In genomic region chr7:152144557-152145245, GRCh38 we compare ENCODE assay signal across 18 cellular contexts.
DNase-seq lines count a peak whose midpoint lies in the region; ATAC-seq and TF ChIP-seq lines count a peak whose summit lies in the region.
"Had no signal": no experiment of that assay in that cellular context is flagged by ENCODE, and none has a peak within 500 bp of the region (broad histone marks: within the 10 kb centered on the region; RNA-seq: fewer than 3 reads in every experiment).

No MANE protein-coding gene starts in this region.

- H3K9me3 ChIP-seq in effector memory CD4-positive, alpha-beta T cell (ENCODE audit: control insufficient read depth, low read length), result no peaks in the 10 kb centered on the region
- H3K9me3 ChIP-seq: ascending aorta, left lung, vagina had no signal

- no peak for TF ChIP-seq CTCF in VCaP (conservative IDR thresholded peaks at IDR 0.05)

- peaks cover 40% of the 10 kb centered on the region for H3K4me1 ChIP-seq in effector memory CD4-positive, alpha-beta T cell (ENCODE audit: control insufficient read depth, insufficient read depth, low read length, poor library complexity, severe bottlenecking)
- H3K4me1 ChIP-seq: foreskin keratinocyte, left lung, vagina had no signal

- DNase-seq in activated T-cell treated with anti-CD3 and anti-CD28 coated beads, Interleukin-2, amount 50 U/mL, for 4 hours, result no peak
- DNase-seq in activated T-cell treated with anti-CD3 and anti-CD28 coated beads, Interleukin-2, amount 50 U/mL, for 1 hour, result no peak
- DNase-seq in effector memory CD4-positive, alpha-beta T cell, result no peak
- peak in 1 of 2 donors; percentile 46 for DNase-seq in stimulated activated effector memory CD8-positive, alpha-beta T cell treated with anti-CD3 and anti-CD28 coated beads, Interleukin-12 subunit alpha, Interleukin-12 subunit beta, amount 100 ng/mL, for 72 hours (ENCODE audit: low spot score in 2 of 2)
- DNase-seq in SHP77 (lab: John Stamatoyannopoulos, UW) (no peak), SW 1271 (lab: John Stamatoyannopoulos, UW) (no peak)
- DNase-seq: foreskin keratinocyte; left lung; NCI-H2081; NCI-H526; posterior cingulate gyrus; stimulated activated naive CD4-positive, alpha-beta T cell treated with Interleukin-2 at 50 U/mL for 16 hours had no signal

- peaks cover 37% of the 10 kb centered on the region for H3K36me3 Mint-ChIP-seq in activated T-cell treated with anti-CD3 and anti-CD28 coated beads, Interleukin-2, amount 50 U/mL, for 4 hours (ENCODE audit: insufficient read depth)
- H3K36me3 Mint-ChIP-seq in stimulated activated effector memory CD8-positive, alpha-beta T cell treated with anti-CD3 and anti-CD28 coated beads, Interleukin-12 subunit alpha, Interleukin-12 subunit beta, amount 100 ng/mL, for 72 hours, result peaks cover 97% of the 10 kb centered on the region

- H3K36me3 ChIP-seq in effector memory CD4-positive, alpha-beta T cell (ENCODE audit: control insufficient read depth, insufficient read depth, low read length), result peaks cover 27% of the 10 kb centered on the region

- H3K4me1 Mint-ChIP-seq in activated T-cell treated with anti-CD3 and anti-CD28 coated beads, Interleukin-2, amount 50 U/mL, for 4 hours (ENCODE audit: low read depth), result peaks cover 44% of the 10 kb centered on the region
- peaks cover 24% of the 10 kb centered on the region for H3K4me1 Mint-ChIP-seq in stimulated activated effector memory CD8-positive, alpha-beta T cell treated with anti-CD3 and anti-CD28 coated beads, Interleukin-12 subunit alpha, Interleukin-12 subunit beta, amount 100 ng/mL, for 72 hours

- H3K27ac Mint-ChIP-seq in stimulated activated effector memory CD8-positive, alpha-beta T cell treated with anti-CD3 and anti-CD28 coated beads, Interleukin-12 subunit alpha, Interleukin-12 subunit beta, amount 100 ng/mL, for 72 hours, result peak overlapping the region; percentile 76
- H3K27ac Mint-ChIP-seq: IgD-negative memory B cell had no signal

- ATAC-seq in activated T-cell treated with anti-CD3 and anti-CD28 coated beads, Interleukin-2, amount 50 U/mL, for 4 hours, result peak; percentile 66 to 79
- ATAC-seq in stimulated activated effector memory CD8-positive, alpha-beta T cell treated with anti-CD3 and anti-CD28 coated beads, Interleukin-12 subunit alpha, Interleukin-12 subunit beta, amount 100 ng/mL, for 72 hours, result peak; percentile 74
- no peak for ATAC-seq in GM19463 (IDR thresholded peaks at IDR 0.05; ENCODE audit: unreplicated experiment)
- ATAC-seq: foreskin keratinocyte, left lung had no signal

- no peaks in the 10 kb centered on the region for H3K27me3 ChIP-seq in effector memory CD4-positive, alpha-beta T cell (replicated peaks; ENCODE audit: control insufficient read depth, insufficient read depth, low read length, poor library complexity, severe bottlenecking)
- H3K27me3 ChIP-seq: ascending aorta, foreskin keratinocyte, left lung, vagina had no signal

- H3K4me3 Mint-ChIP-seq in activated T-cell treated with anti-CD3 and anti-CD28 coated beads, Interleukin-2, amount 50 U/mL, for 4 hours, result peak overlapping the region; percentile 39
- peak overlapping the region; percentile 1 for H3K4me3 Mint-ChIP-seq in stimulated activated effector memory CD8-positive, alpha-beta T cell treated with anti-CD3 and anti-CD28 coated beads, Interleukin-12 subunit alpha, Interleukin-12 subunit beta, amount 100 ng/mL, for 72 hours
- H3K4me3 Mint-ChIP-seq: IgD-negative memory B cell had no signal

- no peaks in the 10 kb centered on the region for H3K27me3 Mint-ChIP-seq in activated T-cell treated with anti-CD3 and anti-CD28 coated beads, Interleukin-2, amount 50 U/mL, for 4 hours (ENCODE audit: low read depth)
- H3K27me3 Mint-ChIP-seq: IgD-negative memory B cell had no signal

- no peaks in the 10 kb centered on the region for H3K9me3 Mint-ChIP-seq in activated T-cell treated with anti-CD3 and anti-CD28 coated beads, Interleukin-2, amount 50 U/mL, for 4 hours
- no peaks in the 10 kb centered on the region for H3K9me3 Mint-ChIP-seq in stimulated activated effector memory CD8-positive, alpha-beta T cell treated with anti-CD3 and anti-CD28 coated beads, Interleukin-12 subunit alpha, Interleukin-12 subunit beta, amount 100 ng/mL, for 72 hours
- H3K9me3 Mint-ChIP-seq: IgD-negative memory B cell had no signal

- peak overlapping the region; percentile 27; the same call in 1 of the 2 replicates for H3K27ac ChIP-seq in VCaP
- H3K27ac ChIP-seq in effector memory CD4-positive, alpha-beta T cell (ENCODE audit: insufficient read depth, low read length, poor library complexity, severe bottlenecking), result peak overlapping the region; percentile 47
- H3K27ac ChIP-seq: foreskin keratinocyte, left lung, SK-N-MC, vagina had no signal

- H3K4me3 ChIP-seq in effector memory CD4-positive, alpha-beta T cell (ENCODE audit: insufficient read depth, low read depth, low read length, poor library complexity, severe bottlenecking), result peak overlapping the region; percentile 14
- H3K4me3 ChIP-seq: ascending aorta, left lung, SK-N-MC, vagina had no signal
